In genomic region chr22:21726650-21727049, GRCh38 we compare ENCODE assay signal across 9 cellular contexts.
DNase-seq lines count a peak whose midpoint lies in the region; ATAC-seq and TF ChIP-seq lines count a peak whose summit lies in the region.
"Had no signal": no experiment of that assay in that cellular context is flagged by ENCODE, and none has a peak within 500 bp of the region (broad histone marks: within the 10 kb centered on the region; RNA-seq: fewer than 3 reads in every experiment).

No MANE protein-coding gene starts in this region.

- no peak for ATAC-seq in HG02840 (IDR thresholded peaks at IDR 0.05; ENCODE audit: low FRiP score, unreplicated experiment)

- peak; percentile 20 for DNase-seq in EH (ENCODE audit: low read depth)
- peak; percentile 61 for DNase-seq in HuH-7.5 (ENCODE audit: low spot score)
- peak; percentile 87 for DNase-seq in islet precursor cell
- no peak for DNase-seq in DMS153 treated with DMSO at 0.1 percent for 48 hours (lab: John Stamatoyannopoulos, UW; ENCODE audit: unreplicated experiment)
- DNase-seq in NCI-H774 (lab: John Stamatoyannopoulos, UW), result no peak
- DNase-seq in DMS79 treated with DMSO at 0.1 percent for 48 hours (lab: John Stamatoyannopoulos, UW), result no peak

- TF ChIP-seq CTCF in WI38 (IDR thresholded peaks at IDR 0.05; ENCODE audit: low read depth, low read length), result peak; percentile 25

- no peak overlapping the region for H3K4me3 ChIP-seq in WI38 (ENCODE audit: low read depth, low read length)
- H3K4me3 ChIP-seq: SK-N-MC had no signal

Comparison
In these comparisons a context has a peak if more than half of its experiments do, and no peak if none do; other contexts are left out.
1. DNase-seq: peak in EH (single experiment), HuH-7.5 (single experiment) and islet precursor cell (single experiment); none in DMS153 treated with DMSO at 0.1 percent for 48 hours (single experiment), NCI-H774 (single experiment) and DMS79 treated with DMSO at 0.1 percent for 48 hours (single experiment).